10 cellular contexts compared by ENCODE assay signal in genomic region chr12:64660237-64661018, GRCh38. TPM values are rescaled to one million over a fixed set of nuclear protein-coding genes. Genes with fewer than 3 reads are reported as not detected.
DNase-seq lines count a peak whose midpoint lies in the region; ATAC-seq and TF ChIP-seq lines count a peak whose summit lies in the region.
"Had no signal": no experiment of that assay in that cellular context is flagged by ENCODE, and none has a peak within 500 bp of the region (broad histone marks: within the 10 kb centered on the region; RNA-seq: fewer than 3 reads in every experiment).

No MANE protein-coding gene starts in this region.

- WGBS in spleen, 5 donors: 68 to 81% (median 72%) methylated on average over 6 of the region's 6 CpGs

- H3K4me1 ChIP-seq in ascending aorta (peaks cover 11 to 46% of the 10 kb centered on the region in 2 donors), upper lobe of right lung (peaks cover 36% of the 10 kb centered on the region), spleen (peaks cover 18 to 100% (median 71%) of the 10 kb centered on the region in 6 donors)
- H3K4me1 ChIP-seq: parathyroid adenoma had no signal

- DNase-seq in COLO829 (ENCODE audit: low spot score): peak; percentile 51
- DNase-seq in ascending aorta (ENCODE audit: low spot score in 2 of 2): no peak
- DNase-seq in HK-2 (ENCODE audit: unreplicated experiment): no peak
- DNase-seq in upper lobe of right lung: no peak
- no peak for DNase-seq in A172 (ENCODE audit: low spot score)
- DNase-seq in spleen: no peak
- DNase-seq: DND-41 had no signal

- ATAC-seq in GM19395 (IDR thresholded peaks at IDR 0.05; ENCODE audit: unreplicated experiment): peak; percentile 73
- peak; percentile 39 for ATAC-seq in HG03097 (IDR thresholded peaks at IDR 0.05; ENCODE audit: low FRiP score, unreplicated experiment)
- no peak for ATAC-seq in upper lobe of right lung

- H3K36me3 ChIP-seq in ascending aorta (no peaks in the 10 kb centered on the region), upper lobe of right lung (no peaks in the 10 kb centered on the region), spleen (peaks cover 0 to 16% (median 0%) of the 10 kb centered on the region in 6 donors)

- no peaks in the 10 kb centered on the region for H3K9me3 ChIP-seq in ascending aorta
- H3K9me3 ChIP-seq in upper lobe of right lung: no peaks in the 10 kb centered on the region
- H3K9me3 ChIP-seq in spleen: no peaks in the 10 kb centered on the region

- TF ChIP-seq CTCF in ascending aorta (IDR thresholded peaks at IDR 0.05) (no peak), upper lobe of right lung (IDR thresholded peaks at IDR 0.05) (no peak), spleen (IDR thresholded peaks at IDR 0.05 in 8 of 11, conservative IDR thresholded peaks at IDR 0.05 in 3 of 11) (no peak)

- H3K4me3 ChIP-seq in ascending aorta (no peak overlapping the region), upper lobe of right lung (no peak overlapping the region), spleen (no peak overlapping the region)

- intact Hi-C loops in ascending aorta (cut with DNase I) (no loop called here), upper lobe of right lung (cut with DNase I) (no loop called here), spleen (cut with DNase I; ENCODE audit: low total_unique reads) (no loop called here)

- no peaks in the 10 kb centered on the region for H3K27me3 ChIP-seq in ascending aorta
- H3K27me3 ChIP-seq in upper lobe of right lung: no peaks in the 10 kb centered on the region
- H3K27me3 ChIP-seq in spleen (replicated peaks in 1 of 7): no peaks in the 10 kb centered on the region

- H3K27ac ChIP-seq in ascending aorta (peak overlapping the region; percentile 7 to 47), upper lobe of right lung (no peak overlapping the region), spleen (peak overlapping the region in 3 of 8 donors; percentile 19 to 33 (median 23))
- H3K27ac ChIP-seq: parathyroid adenoma had no signal

- TF ChIP-seq POLR2A in spleen (IDR thresholded peaks at IDR 0.05): no peak

RNA-seq across cellular contexts. Expression of gene RASSF3, which starts 50.1 kb away (rescaled TPM):
- 79.6 TPM for total RNA-seq in ascending aorta
- total RNA-seq in upper lobe of right lung: 96.5 TPM
- total RNA-seq in A172 (2014; rRNA removed; shearing (Covaris generic)): 21.4 and 23.0 TPM in 2 replicates
- 100 to 1,000 TPM in 3 of 7 donors, 10 to 100 TPM in 4; 69.1 to 120 (median 97.0) TPM for total RNA-seq in spleen
- polyA plus RNA-seq in spleen: 10 to 100 TPM; 31.0 to 51.5 (median 31.8) TPM
